ENCODE assay signal across 14 cellular contexts in the genomic region with DNA sequence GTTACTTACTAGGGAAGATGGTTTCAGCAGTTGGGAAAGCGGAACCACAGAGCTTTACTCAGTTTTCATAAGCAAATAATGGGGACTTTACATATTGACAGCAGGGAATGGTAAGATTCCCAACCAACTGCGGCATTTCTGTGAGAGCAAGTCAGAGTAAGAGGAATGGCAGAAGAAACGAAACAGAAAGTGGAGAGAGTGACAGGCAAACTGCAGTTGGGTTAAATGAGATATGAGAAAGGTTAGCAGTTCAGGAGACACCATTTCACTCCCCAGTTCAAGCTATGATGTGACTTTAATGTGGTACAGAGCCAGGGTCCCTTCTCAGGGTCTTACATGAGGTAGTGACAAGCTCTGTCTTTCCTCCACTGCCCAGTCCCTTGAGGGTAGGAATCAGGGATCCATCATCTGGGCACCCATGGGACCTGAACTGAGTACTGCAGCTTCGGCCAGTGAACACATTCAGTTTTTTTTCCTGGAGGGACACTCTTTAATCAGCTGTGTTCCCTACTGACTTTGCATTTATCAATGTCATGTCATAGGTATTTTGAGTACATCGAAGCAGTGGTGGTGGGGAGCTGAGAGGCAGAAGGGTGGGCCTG. TPM values are rescaled to one million over a fixed set of nuclear protein-coding genes. Genes with fewer than 3 reads are reported as not detected.
DNase-seq lines count a peak whose midpoint lies in the region; ATAC-seq and TF ChIP-seq lines count a peak whose summit lies in the region.
"Had no signal": no experiment of that assay in that cellular context is flagged by ENCODE, and none has a peak within 500 bp of the region (broad histone marks: within the 10 kb centered on the region; RNA-seq: fewer than 3 reads in every experiment).

No MANE protein-coding gene starts in this region.

- H3K4me3 ChIP-seq in Panc1 (ENCODE audit: low read depth in 2 of 2, low read length in 2 of 2), result peak overlapping the region in 1 of 2 experiments; percentile 26; a peak in 2 of 4 replicates
- peak overlapping the region; percentile 1 for H3K4me3 ChIP-seq in osteoblast (ENCODE audit: insufficient read depth, low read length)
- H3K4me3 ChIP-seq: SJSA1 had no signal

- no TSS peak for BruUV-seq in Panc1 (replicated peaks; lab: Mats Ljungman, UMichigan)

- H3K79me2 ChIP-seq in osteoblast (ENCODE audit: insufficient read depth, low read length), result no peaks in the 10 kb centered on the region

- CTCF ChIA-PET in Panc1 (lab: Charles Lee), result interaction anchor here (0.6 to 1.1 kb wide), 2 partner anchors 21 to 82 kb away, joined by 3 to 5 read pairs; no protein-coding TSS in a partner anchor

- H3K4me1 ChIP-seq in Panc1 (ENCODE audit: control insufficient read depth, insufficient read depth, low read length), result 0 out of 2 replicates have a peak, but pooled peaks cover 3% of the 10 kb centered on the region
- peaks cover 2% of the 10 kb centered on the region for H3K4me1 ChIP-seq in osteoblast (ENCODE audit: insufficient read depth, low read length)
- H3K4me1 ChIP-seq: SJSA1 had no signal

- no peaks in the 10 kb centered on the region for H4K20me1 ChIP-seq in osteoblast (ENCODE audit: insufficient read depth, low read length)

- DNase-seq in Panc1 (ENCODE audit: low read depth, low spot score) (no peak), osteoblast (ENCODE audit: insufficient read length, low spot score, missing footprints) (no peak), GM10266 (ENCODE audit: extremely low spot score) (no peak), T-helper 1 cell (no peak)
- DNase-seq: activated naive CD4-positive, alpha-beta T cell; Karpas-422; NCI-H187; NCI-H748 treated with DMSO at 0.1 percent for 48 hours had no signal

- H3K27me3 ChIP-seq in Panc1 (ENCODE audit: control insufficient read depth, insufficient read depth, low read length), result no peaks in the 10 kb centered on the region; the same call in 1 of the 2 replicates
- no peaks in the 10 kb centered on the region for H3K27me3 ChIP-seq in osteoblast (ENCODE audit: insufficient read depth, low read length)
- H3K27me3 ChIP-seq: SJSA1 had no signal

- H3K9me3 ChIP-seq in Panc1 (ENCODE audit: control insufficient read depth, insufficient read depth, low read depth, low read length), result no peaks in the 10 kb centered on the region
- no peaks in the 10 kb centered on the region for H3K9me3 ChIP-seq in osteoblast (ENCODE audit: low read depth, low read length)
- H3K9me3 ChIP-seq: SJSA1 had no signal

- H3K36me3 ChIP-seq in Panc1 (ENCODE audit: control insufficient read depth, insufficient read depth, low read length), result no peaks in the 10 kb centered on the region
- no peaks in the 10 kb centered on the region for H3K36me3 ChIP-seq in osteoblast (ENCODE audit: insufficient read depth, low read length)
- H3K36me3 ChIP-seq: SJSA1 had no signal

- H2AFZ ChIP-seq in osteoblast (ENCODE audit: low read length), result no peak overlapping the region

- TF ChIP-seq CTCF in Panc1 (IDR thresholded peaks at IDR 0.05) (no peak), osteoblast (IDR thresholded peaks at IDR 0.05; ENCODE audit: extremely low read depth, low read depth, low read length) (no peak), GM10266 (IDR thresholded peaks at IDR 0.05; ENCODE audit: control insufficient read depth, insufficient read depth, low read depth, missing control alignments) (no peak)

- in situ Hi-C loops in Panc1 (cut with HindIII; ENCODE audit: low pct_unique_long_range_greater_than_20kb, low sequenced_read_pairs), result no loop called here

- POLR2A ChIA-PET in Panc1 (lab: Charles Lee), result interaction anchor here (0.5 to 0.6 kb wide), 2 partner anchors 17 to 120 kb away, joined by 4 read pairs; no protein-coding TSS in a partner anchor

- H3K4me2 ChIP-seq in osteoblast (ENCODE audit: insufficient read depth, low read length), result peak overlapping the region; percentile 27

- H3K27ac ChIP-seq in Panc1 (ENCODE audit: low read length), result no peak overlapping the region
- H3K27ac ChIP-seq in osteoblast (ENCODE audit: low read depth, low read length), result no peak overlapping the region
- H3K27ac ChIP-seq: SJSA1 had no signal

- ATAC-seq in GM18511 (IDR thresholded peaks at IDR 0.05; ENCODE audit: unreplicated experiment) (peak; percentile 47), GM21786 (IDR thresholded peaks at IDR 0.05; ENCODE audit: unreplicated experiment) (peak; percentile 39), Panc1 (peak; percentile 56; the same call in 1 of the 2 replicates), HG02763 (IDR thresholded peaks at IDR 0.05; ENCODE audit: unreplicated experiment) (no peak), HG03108 (IDR thresholded peaks at IDR 0.05; ENCODE audit: unreplicated experiment) (no peak)

- intact Hi-C loops in Panc1 (cut with micrococcal nuclease; ENCODE audit: unreplicated experiment), result no loop called here

RNA-seq across cellular contexts. Expression of gene GREB1, which starts 33.0 kb away (rescaled TPM):
- total RNA-seq in Panc1 (2021; ENCODE audit: unreplicated experiment), result 0.90 TPM
- polyA plus RNA-seq in Panc1 (2012; ENCODE audit: insufficient read length), result 0.31 TPM
- total RNA-seq in osteoblast, result 1.1 and 1.2 TPM in 2 replicates
- total RNA-seq: SJSA1 had no signal
- polyA plus RNA-seq: BJ had no signal

RNA-seq across cellular contexts. Expression of gene E2F6, which starts 34.8 kb away (rescaled TPM):
- total RNA-seq in Panc1 (2021; ENCODE audit: unreplicated experiment) (23.9 TPM), osteoblast (9.0 and 10.6 TPM in 2 replicates)
- polyA plus RNA-seq in Panc1 (2012; ENCODE audit: insufficient read length), result 18.8 TPM

Comparison
In these comparisons a context has a peak if more than half of its experiments do, and no peak if none do; other contexts are left out.
1. ATAC-seq: peak in GM18511 (single experiment), GM21786 (single experiment) and Panc1 (single experiment); none in HG02763 (single experiment) and HG03108 (single experiment).